12 cellular contexts compared by ENCODE assay signal in genomic region chr6:85405853-85406198, GRCh38. TPM values are rescaled to one million over a fixed set of nuclear protein-coding genes. Genes with fewer than 3 reads are reported as not detected.
A peak's percentile ranks its signal among the peaks of the same experiment; 100 is the strongest.
DNase-seq lines count a peak whose midpoint lies in the region; ATAC-seq and TF ChIP-seq lines count a peak whose summit lies in the region.
"Had no signal": no experiment of that assay in that cellular context is flagged by ENCODE, and none has a peak within 500 bp of the region (broad histone marks: within the 10 kb centered on the region; RNA-seq: fewer than 3 reads in every experiment).

No MANE protein-coding gene starts in this region.

- no peaks in the 10 kb centered on the region for H3K27me3 ChIP-seq in foreskin keratinocyte
- H3K27me3 ChIP-seq: adrenal gland had no signal

- no peak for DNase-seq in activated CD4-positive, alpha-beta T cell treated with anti-CD3 and anti-CD28 coated beads, Interleukin-2, amount 10 ng/mL, durations not matched to agents 24 days and 14 days
- DNase-seq in activated CD4-positive, alpha-beta T cell treated with anti-CD3 and anti-CD28 coated beads for 4 hours, result no peak
- DNase-seq in foreskin keratinocyte (peak in 1 of 2 donors; percentile 33), iPS-NIHi11 (ENCODE audit: low spot score) (no peak), NCI-H146 treated with DMSO at 0.1 percent for 48 hours (lab: John Stamatoyannopoulos, UW; ENCODE audit: unreplicated experiment) (no peak)
- DNase-seq: adrenal gland; effector memory CD4-positive, alpha-beta T cell; midbrain; NCI-H524 treated with DMSO at 0.1 percent for 48 hours had no signal

- ATAC-seq in foreskin keratinocyte (no peak), GM18858 (IDR thresholded peaks at IDR 0.05; ENCODE audit: unreplicated experiment) (no peak)
- no peak for ATAC-seq in stimulated activated memory B cell treated with anti-CD40 and anti-IgM and Interleukin-4, amounts not matched to agents 10 μg/mL and 1 μg/mL and 100 μg/mL, for 72 hours

- peak overlapping the region; percentile 78 for H3K27ac Mint-ChIP-seq in activated CD4-positive, alpha-beta T cell treated with anti-CD3 and anti-CD28 coated beads, Interleukin-2, amount 10 ng/mL, durations not matched to agents 24 days and 14 days
- peak overlapping the region; percentile 60 for H3K27ac Mint-ChIP-seq in stimulated activated memory B cell treated with anti-CD40 and anti-IgM and Interleukin-4, amounts not matched to agents 10 μg/mL and 1 μg/mL and 100 μg/mL, for 72 hours

- H3K36me3 ChIP-seq in KOPT-K1 (ENCODE audit: insufficient read depth, low read length), result no peaks in the 10 kb centered on the region
- H3K36me3 ChIP-seq: adrenal gland had no signal

- intact Hi-C loops in activated CD4-positive, alpha-beta T cell treated with anti-CD3 and anti-CD28 coated beads, Interleukin-2, amount 10 ng/mL, durations not matched to agents 24 days and 14 days (cut with micrococcal nuclease), result no loop called here

- H3K4me1 Mint-ChIP-seq in activated CD4-positive, alpha-beta T cell treated with anti-CD3 and anti-CD28 coated beads, Interleukin-2, amount 10 ng/mL, durations not matched to agents 24 days and 14 days, result peaks cover 59% of the 10 kb centered on the region
- peaks cover 10% of the 10 kb centered on the region for H3K4me1 Mint-ChIP-seq in stimulated activated memory B cell treated with anti-CD40 and anti-IgM and Interleukin-4, amounts not matched to agents 10 μg/mL and 1 μg/mL and 100 μg/mL, for 72 hours

- TF ChIP-seq CTCF in foreskin keratinocyte (conservative IDR thresholded peaks at IDR 0.05), result no peak

- peak overlapping the region; percentile 65 for H3K27ac ChIP-seq in KOPT-K1 (ENCODE audit: low read depth, low read length, poor library complexity, severe bottlenecking)
- H3K27ac ChIP-seq in foreskin keratinocyte, result peak overlapping the region; percentile 84
- H3K27ac ChIP-seq: adrenal gland had no signal

- H3K4me1 ChIP-seq in foreskin keratinocyte, result peaks cover 50% of the 10 kb centered on the region
- H3K4me1 ChIP-seq: adrenal gland had no signal

- no peaks in the 10 kb centered on the region for H3K36me3 Mint-ChIP-seq in activated CD4-positive, alpha-beta T cell treated with anti-CD3 and anti-CD28 coated beads, Interleukin-2, amount 10 ng/mL, durations not matched to agents 24 days and 14 days (ENCODE audit: low read depth)
- no peaks in the 10 kb centered on the region for H3K36me3 Mint-ChIP-seq in stimulated activated memory B cell treated with anti-CD40 and anti-IgM and Interleukin-4, amounts not matched to agents 10 μg/mL and 1 μg/mL and 100 μg/mL, for 72 hours

- no peaks in the 10 kb centered on the region for H3K9me3 Mint-ChIP-seq in activated CD4-positive, alpha-beta T cell treated with anti-CD3 and anti-CD28 coated beads, Interleukin-2, amount 10 ng/mL, durations not matched to agents 24 days and 14 days
- H3K9me3 Mint-ChIP-seq in stimulated activated memory B cell treated with anti-CD40 and anti-IgM and Interleukin-4, amounts not matched to agents 10 μg/mL and 1 μg/mL and 100 μg/mL, for 72 hours, result no peaks in the 10 kb centered on the region

- H3K9me3 ChIP-seq in KOPT-K1 (ENCODE audit: insufficient read depth, low read length, poor library complexity, severe bottlenecking), result no peaks in the 10 kb centered on the region
- H3K9me3 ChIP-seq: adrenal gland had no signal

- peak overlapping the region; percentile 54 for H3K4me3 Mint-ChIP-seq in activated CD4-positive, alpha-beta T cell treated with anti-CD3 and anti-CD28 coated beads, Interleukin-2, amount 10 ng/mL, durations not matched to agents 24 days and 14 days
- H3K4me3 Mint-ChIP-seq in stimulated activated memory B cell treated with anti-CD40 and anti-IgM and Interleukin-4, amounts not matched to agents 10 μg/mL and 1 μg/mL and 100 μg/mL, for 72 hours, result no peak overlapping the region

- H3K27me3 Mint-ChIP-seq in activated CD4-positive, alpha-beta T cell treated with anti-CD3 and anti-CD28 coated beads, Interleukin-2, amount 10 ng/mL, durations not matched to agents 24 days and 14 days, result peaks cover 2% of the 10 kb centered on the region
- H3K27me3 Mint-ChIP-seq in stimulated activated memory B cell treated with anti-CD40 and anti-IgM and Interleukin-4, amounts not matched to agents 10 μg/mL and 1 μg/mL and 100 μg/mL, for 72 hours, result no peaks in the 10 kb centered on the region

RNA-seq across cellular contexts. Expression of gene NT5E, which starts 44.1 kb away (rescaled TPM):
- 14.8 and 15.2 TPM in 2 replicates for total RNA-seq in activated CD4-positive, alpha-beta T cell treated with anti-CD3 and anti-CD28 coated beads, Interleukin-2, amount 10 ng/mL, durations not matched to agents 24 days and 14 days
- total RNA-seq in foreskin keratinocyte, result 297 and 365 TPM in 2 replicates
- polyA plus RNA-seq in foreskin keratinocyte, result 140 and 147 TPM in 2 replicates

Comparison
In these comparisons a context has a peak if more than half of its experiments do, and no peak if none do; other contexts are left out.
1. RNA of gene NT5E, which starts 44.1 kb away (total RNA-seq): 297 to 365 TPM in foreskin keratinocyte; 14.8 to 15.2 TPM in activated CD4-positive, alpha-beta T cell treated with anti-CD3 and anti-CD28 coated beads, Interleukin-2, amount 10 ng/mL, durations not matched to agents 24 days and 14 days; every median in the first group is over 10 times any median in the second.